8 cellular contexts compared by ENCODE assay signal in the genomic region with DNA sequence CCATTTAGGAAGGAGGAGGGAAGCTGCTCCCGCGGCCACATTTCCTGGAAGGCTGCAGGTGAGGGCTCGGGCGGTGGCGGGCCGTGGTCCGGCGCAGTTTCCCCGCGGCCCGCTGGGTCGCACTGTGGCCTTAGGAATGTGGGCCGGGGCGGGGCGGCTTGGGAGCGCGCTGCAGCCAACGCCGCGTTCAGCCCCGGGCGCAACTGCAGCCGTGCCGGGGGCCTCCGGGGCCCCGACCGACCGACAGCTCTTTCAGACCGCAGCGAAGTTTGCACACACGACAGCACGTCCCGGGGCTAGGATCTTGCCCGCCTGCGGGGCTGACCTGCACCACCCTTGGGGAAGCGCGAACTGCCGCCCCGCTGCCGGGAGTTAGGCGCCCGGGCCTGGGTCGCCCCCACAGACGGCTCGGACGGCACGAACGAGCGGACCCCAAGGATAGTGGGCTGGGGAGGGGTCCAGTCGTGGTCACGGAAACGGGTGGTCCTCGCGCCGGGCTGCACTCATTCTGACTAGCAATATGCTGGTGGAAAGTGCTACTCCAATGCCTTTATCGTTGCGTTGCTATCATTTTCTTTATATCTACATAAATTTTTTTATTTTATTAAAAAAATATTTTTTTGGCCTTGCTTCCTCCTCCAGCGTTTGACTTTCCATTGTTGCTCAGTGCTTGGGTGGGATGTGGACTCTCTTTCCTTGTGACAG.
DNase-seq lines count a peak whose midpoint lies in the region; ATAC-seq and TF ChIP-seq lines count a peak whose summit lies in the region.

No MANE protein-coding gene starts in this region.

- peak overlapping the region; percentile 68 for H3K4me3 Mint-ChIP-seq in CD8-positive, alpha-beta T cell
- peak overlapping the region; percentile 77 for H3K4me3 Mint-ChIP-seq in nephron progenitor cell

- peak; percentile 10 to 84 (median 54) for DNase-seq in CD8-positive, alpha-beta T cell
- peak; percentile 88 for DNase-seq in HT-29 (ENCODE audit: low spot score)
- peak; percentile 82 for DNase-seq in RWPE1 (ENCODE audit: low spot score)
- DNase-seq in activated gamma-delta T cell treated with Interleukin-2 at 50 U/mL for 16 hours, result peak; percentile 60
- peak; percentile 19 for DNase-seq in foreskin melanocyte
- peak; percentile 86 for DNase-seq in nephron progenitor cell
- peak; percentile 47 for DNase-seq in stimulated activated naive CD4-positive, alpha-beta T cell treated with Interleukin-2 at 50 U/mL for 16 hours (lab: John Stamatoyannopoulos, UW)
- DNase-seq in Karpas-422, result no peak

- POLR2A ChIA-PET in CD8-positive, alpha-beta T cell (lab: Charles Lee), result interaction anchor here (0.6 to 2.3 kb wide), 2 partner anchors 283 to 288 kb away, joined by 3 to 7 read pairs; no protein-coding TSS in a partner anchor
- POLR2A ChIA-PET in RWPE1 (lab: Yijun Ruan, JAX; ENCODE audit: low non-redundant PET), result interaction anchor here (0.8 to 1.2 kb wide), 2 partner anchors 110 to 255 kb away, joined by 3 read pairs; a partner anchor contains a TSS

- peaks cover 5% of the 10 kb centered on the region for H3K4me1 Mint-ChIP-seq in CD8-positive, alpha-beta T cell (ENCODE audit: low read depth)
- H3K4me1 Mint-ChIP-seq in nephron progenitor cell, result peaks cover 6% of the 10 kb centered on the region

- no peak overlapping the region for H3K27ac ChIP-seq in CD8-positive, alpha-beta T cell (ENCODE audit: low read depth, low read length)
- H3K27ac ChIP-seq in RWPE1, result peak overlapping the region; percentile 84
- H3K27ac ChIP-seq in Karpas-422 (ENCODE audit: low read length), result no peak overlapping the region

- H3K9me3 ChIP-seq in CD8-positive, alpha-beta T cell (ENCODE audit: low read length), result no peaks in the 10 kb centered on the region
- H3K9me3 ChIP-seq in Karpas-422 (ENCODE audit: low read length), result no peaks in the 10 kb centered on the region

- H3K27me3 Mint-ChIP-seq in CD8-positive, alpha-beta T cell (ENCODE audit: low read depth), result no peaks in the 10 kb centered on the region
- H3K27me3 Mint-ChIP-seq in nephron progenitor cell (ENCODE audit: low read depth, poor library complexity), result peaks cover 50% of the 10 kb centered on the region

- no peaks in the 10 kb centered on the region for H3K79me2 ChIP-seq in Karpas-422 (ENCODE audit: low read length)

- H3K9me2 ChIP-seq in Karpas-422 (replicated peaks; ENCODE audit: insufficient read depth, low read length), result no peaks in the 10 kb centered on the region

- H3K9me3 Mint-ChIP-seq in CD8-positive, alpha-beta T cell, result peaks cover 5% of the 10 kb centered on the region
- no peaks in the 10 kb centered on the region for H3K9me3 Mint-ChIP-seq in nephron progenitor cell

- no peaks in the 10 kb centered on the region for H3K27me3 ChIP-seq in CD8-positive, alpha-beta T cell (ENCODE audit: insufficient read depth, low read length)
- no peaks in the 10 kb centered on the region for H3K27me3 ChIP-seq in Karpas-422 (ENCODE audit: low read length)

- H3K36me3 ChIP-seq in CD8-positive, alpha-beta T cell (ENCODE audit: insufficient read depth, low read length), result no peaks in the 10 kb centered on the region
- no peaks in the 10 kb centered on the region for H3K36me3 ChIP-seq in Karpas-422 (ENCODE audit: insufficient read depth, low read length)

- intact Hi-C loops in CD8-positive, alpha-beta T cell (cut with DNase I, micrococcal nuclease), result loop anchor here (1.0 to 10.0 kb wide), 7 partner anchors 52 to 538 kb away; a partner anchor contains a TSS

- H4K20me1 ChIP-seq in Karpas-422 (ENCODE audit: insufficient read depth, low read depth, low read length), result no peaks in the 10 kb centered on the region

- H3K4me1 ChIP-seq in CD8-positive, alpha-beta T cell (ENCODE audit: insufficient read depth, low read length), result peaks cover 4% of the 10 kb centered on the region
- no peaks in the 10 kb centered on the region for H3K4me1 ChIP-seq in Karpas-422 (ENCODE audit: low read length)

- H2AFZ ChIP-seq in Karpas-422 (ENCODE audit: low read length), result no peak overlapping the region

- H3K4me3 ChIP-seq in CD8-positive, alpha-beta T cell (ENCODE audit: low read depth, low read length), result peak overlapping the region; percentile 66
- H3K4me3 ChIP-seq in Karpas-422 (ENCODE audit: low read length), result no peak overlapping the region

- CTCF ChIA-PET in CD8-positive, alpha-beta T cell (lab: Charles Lee), result interaction anchor here (0.6 to 6.5 kb wide), 20 partner anchors 11 to 636 kb away, joined by 3 to 130 read pairs (median 4); no protein-coding TSS in a partner anchor
- CTCF ChIA-PET in RWPE1 (lab: Yijun Ruan, JAX), result interaction anchor here (0.6 to 2.4 kb wide), 23 partner anchors 11 to 312 kb away, joined by 3 to 23 read pairs (median 4); no protein-coding TSS in a partner anchor

- no peak overlapping the region for H3K27ac Mint-ChIP-seq in CD8-positive, alpha-beta T cell
- no peak overlapping the region for H3K27ac Mint-ChIP-seq in nephron progenitor cell

- no peak overlapping the region for H3K9ac ChIP-seq in Karpas-422 (ENCODE audit: low read length)

- no peaks in the 10 kb centered on the region for H3K36me3 Mint-ChIP-seq in CD8-positive, alpha-beta T cell
- H3K36me3 Mint-ChIP-seq in nephron progenitor cell (ENCODE audit: low read depth), result no peaks in the 10 kb centered on the region

- peak; percentile 94 for ATAC-seq in CD8-positive, alpha-beta T cell

- peak; percentile 44 for TF ChIP-seq CTCF in CD8-positive, alpha-beta T cell (IDR thresholded peaks at IDR 0.05)
- TF ChIP-seq CTCF in RWPE1 (conservative IDR thresholded peaks at IDR 0.05; ENCODE audit: low read depth) (peak; percentile 89), nephron progenitor cell (IDR thresholded peaks at IDR 0.05) (peak; percentile 84)

- H3K4me2 ChIP-seq in Karpas-422 (ENCODE audit: low read depth, low read length, poor library complexity, severe bottlenecking), result no peak overlapping the region
